Comparison of ENCODE assay signal across 8 cellular contexts in genomic region chr6:33248932-33249731, GRCh38. TPM values are rescaled to one million over a fixed set of nuclear protein-coding genes. Genes with fewer than 3 reads are reported as not detected.
DNase-seq lines count a peak whose midpoint lies in the region; ATAC-seq, FAIRE-seq and TF ChIP-seq lines count a peak whose summit lies in the region.

No MANE protein-coding gene starts in this region.

- intact Hi-C loops in left ventricle myocardium superior (cut with micrococcal nuclease) (loop anchor here (5.0 to 10.0 kb wide), 2 partner anchors 87 to 234 kb away; no protein-coding TSS in a partner anchor), prostate gland (cut with DNase I) (loop anchor here (1.0 to 10.0 kb wide), 4 partner anchors 48 to 234 kb away; partner anchors contain the start of genes RXRB and SLC39A7)

- H3K4me3 Mint-ChIP-seq in T-helper 1 cell treated with Interleukin-12 subunit alpha and Interleukin-12 subunit beta and Interleukin-4 antibody, amounts not matched to agents 30 μg/mL and 1 μg/mL, for 36 hours: peak overlapping the region; percentile 91

- peak overlapping the region; percentile 41 to 44 for H3K4me3 ChIP-seq in prostate gland

- H3K27ac ChIP-seq in angular gyrus (ENCODE audit: low read depth, low read length) (peak overlapping the region; percentile 98), prostate gland (peak overlapping the region; percentile 88 to 91)

- DNase-seq in GM13976 (ENCODE audit: low spot score) (peak; percentile 93), NCI-H146 treated with DMSO at 0.1 percent for 48 hours (lab: John Stamatoyannopoulos, UW; ENCODE audit: unreplicated experiment) (peak; percentile 97), left ventricle myocardium superior (peak; percentile 97), prostate gland (ENCODE audit: low spot score) (peak; percentile 98), urothelium cell line (ENCODE audit: low spot score) (peak; percentile 93)

- peaks cover 28% of the 10 kb centered on the region for H3K4me1 Mint-ChIP-seq in T-helper 1 cell treated with Interleukin-12 subunit alpha and Interleukin-12 subunit beta and Interleukin-4 antibody, amounts not matched to agents 30 μg/mL and 1 μg/mL, for 36 hours (ENCODE audit: low read depth)

- FAIRE-seq in urothelium cell line (lab: Jason Lieb, UNC): peak; percentile 30

- peak overlapping the region; percentile 94 for H3K27ac Mint-ChIP-seq in T-helper 1 cell treated with Interleukin-12 subunit alpha and Interleukin-12 subunit beta and Interleukin-4 antibody, amounts not matched to agents 30 μg/mL and 1 μg/mL, for 36 hours

- H3K36me3 Mint-ChIP-seq in T-helper 1 cell treated with Interleukin-12 subunit alpha and Interleukin-12 subunit beta and Interleukin-4 antibody, amounts not matched to agents 30 μg/mL and 1 μg/mL, for 36 hours (ENCODE audit: low read depth): peaks cover 24% of the 10 kb centered on the region

- no peaks in the 10 kb centered on the region for H3K27me3 ChIP-seq in prostate gland (replicated peaks; ENCODE audit: insufficient read depth)

- 1% methylated on average over 39 of the region's 58 CpGs for WGBS in prostate gland

- peaks cover 4% of the 10 kb centered on the region for H3K27me3 Mint-ChIP-seq in T-helper 1 cell treated with Interleukin-12 subunit alpha and Interleukin-12 subunit beta and Interleukin-4 antibody, amounts not matched to agents 30 μg/mL and 1 μg/mL, for 36 hours (ENCODE audit: low read depth)

- in situ Hi-C loops in GM13976 (cut with MboI; ENCODE audit: low sequenced_read_pairs, unreplicated experiment): loop anchor here (25.0 kb wide), 1 partner anchor 237 kb away; the partner anchor contains the start of gene HLA-DOA

- no peaks in the 10 kb centered on the region for H3K9me3 Mint-ChIP-seq in T-helper 1 cell treated with Interleukin-12 subunit alpha and Interleukin-12 subunit beta and Interleukin-4 antibody, amounts not matched to agents 30 μg/mL and 1 μg/mL, for 36 hours

- peak; percentile 78 for TF ChIP-seq POLR2A in prostate gland (IDR thresholded peaks at IDR 0.05)

- no peaks in the 10 kb centered on the region for H3K9me3 ChIP-seq in prostate gland

- TF ChIP-seq CTCF in GM13976 (IDR thresholded peaks at IDR 0.05; ENCODE audit: borderline replicate concordance, control extremely low read depth, extremely low read depth, insufficient read depth, missing control alignments): peak; percentile 2
- TF ChIP-seq CTCF in prostate gland (IDR thresholded peaks at IDR 0.05): peak in 2 of 4 experiments; percentile 31 to 56

- H3K4me1 ChIP-seq in prostate gland (replicated peaks): no peaks in the 10 kb centered on the region

- ATAC-seq in HG02870 (IDR thresholded peaks at IDR 0.05; ENCODE audit: unreplicated experiment) (peak; percentile 91), left ventricle myocardium superior (peak; percentile 96)

- no peaks in the 10 kb centered on the region for H3K36me3 ChIP-seq in prostate gland

RNA-seq across cellular contexts. Expression of gene VPS52, which starts 22.5 kb away (rescaled TPM):
- total RNA-seq in left ventricle myocardium superior (32.7 TPM), prostate gland (10 to 100 TPM; 42.2 to 55.0 TPM)

RNA-seq across cellular contexts. Expression of gene RPS18, which starts 22.7 kb away (rescaled TPM):
- total RNA-seq in left ventricle myocardium superior: 931 TPM
- 1,000 to 10,000 TPM; 1,990 to 4,594 TPM for total RNA-seq in prostate gland

RNA-seq across cellular contexts. Expression of gene B3GALT4, which starts 27.8 kb away (rescaled TPM):
- total RNA-seq in left ventricle myocardium superior (6.9 TPM), prostate gland (10 to 100 TPM; 15.8 to 21.4 TPM)

RNA-seq across cellular contexts. Expression of gene WDR46, which starts 39.9 kb away (rescaled TPM):
- total RNA-seq in left ventricle myocardium superior: 15.1 TPM
- total RNA-seq in prostate gland: 10 to 100 TPM; 41.3 to 47.2 TPM

RNA-seq across cellular contexts. Expression of gene PFDN6, which starts 40.3 kb away (rescaled TPM):
- 57.3 TPM for total RNA-seq in left ventricle myocardium superior
- total RNA-seq in prostate gland: 10 to 100 TPM; 24.1 to 59.7 TPM

Comparison
In these comparisons a context has a peak if more than half of its experiments do, and no peak if none do; other contexts are left out.
1. Peak in every context shown above with its lines: DNase-seq, ATAC-seq, H3K4me3 ChIP-seq and H3K27ac ChIP-seq.